Comparison of ENCODE assay signal across 23 cellular contexts in the genomic region with DNA sequence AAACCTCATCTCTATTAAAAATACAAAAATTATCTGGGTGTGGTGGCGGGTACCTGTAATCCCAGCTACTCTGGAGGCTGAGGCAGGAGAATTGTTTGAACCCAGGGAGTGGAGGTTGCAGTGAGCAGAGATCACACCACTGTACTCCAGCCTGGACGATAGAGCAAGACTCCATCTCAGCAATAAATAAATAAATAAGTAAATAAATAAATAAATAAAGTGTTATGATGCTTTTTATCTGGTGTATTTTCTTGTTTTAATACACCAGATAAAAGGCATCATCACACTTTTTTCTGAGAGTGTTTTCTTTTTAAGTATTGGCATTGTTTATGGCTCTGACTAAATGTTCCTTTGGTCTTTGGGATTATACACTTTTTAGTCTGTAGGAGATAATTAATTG. TPM values are rescaled to one million over a fixed set of nuclear protein-coding genes. Genes with fewer than 3 reads are reported as not detected.
DNase-seq lines count a peak whose midpoint lies in the region; ATAC-seq, FAIRE-seq and TF ChIP-seq lines count a peak whose summit lies in the region.
"Had no signal": no experiment of that assay in that cellular context is flagged by ENCODE, and none has a peak within 500 bp of the region (broad histone marks: within the 10 kb centered on the region; RNA-seq: fewer than 3 reads in every experiment).

No MANE protein-coding gene starts in this region.

- no peaks in the 10 kb centered on the region for H3K9me3 ChIP-seq in heart right ventricle
- no peaks in the 10 kb centered on the region for H3K9me3 ChIP-seq in endothelial cell of umbilical vein (replicated peaks; ENCODE audit: control insufficient read depth, insufficient read depth, low read length)
- no peaks in the 10 kb centered on the region for H3K9me3 ChIP-seq in osteoblast (ENCODE audit: low read depth, low read length)

- H3K9me1 ChIP-seq in endothelial cell of umbilical vein (replicated peaks; ENCODE audit: control insufficient read depth, extremely low read depth, insufficient read depth, low read length): no peaks in the 10 kb centered on the region

- H3K27me3 ChIP-seq in heart right ventricle (peaks cover 0 to 15% (median 0%) of the 10 kb centered on the region in 7 donors), endothelial cell of umbilical vein (ENCODE audit: control insufficient read depth in 2 of 2, insufficient read depth in 2 of 2, low read length in 2 of 2) (peaks cover 4 to 16% of the 10 kb centered on the region in 2 experiments), osteoblast (ENCODE audit: insufficient read depth, low read length) (no peaks in the 10 kb centered on the region)
- H3K27me3 ChIP-seq: BLaER1 had no signal

- no peaks in the 10 kb centered on the region for H3K4me1 Mint-ChIP-seq in activated T-cell treated with anti-CD3 and anti-CD28 coated beads, Interleukin-2, amount 50 U/mL, for 24 hours (ENCODE audit: low read depth)
- no peaks in the 10 kb centered on the region for H3K4me1 Mint-ChIP-seq in activated CD8-positive, alpha-beta T cell treated with anti-CD3 and anti-CD28 coated beads for 36 hours (ENCODE audit: low read depth)
- H3K4me1 Mint-ChIP-seq: CD8-positive, alpha-beta memory T cell had no signal

- ATAC-seq in heart right ventricle (no peak), left ventricle myocardium superior (no peak)
- no peak for ATAC-seq in activated CD8-positive, alpha-beta T cell treated with anti-CD3 and anti-CD28 coated beads for 36 hours

- TF ChIP-seq CTCF in heart right ventricle (IDR thresholded peaks at IDR 0.05) (no peak), endothelial cell of umbilical vein (IDR thresholded peaks at IDR 0.05; ENCODE audit: extremely low read depth in 1 of 2, insufficient read depth in 1 of 2, low read depth in 1 of 2, low read length in 2 of 2) (no peak), osteoblast (IDR thresholded peaks at IDR 0.05; ENCODE audit: extremely low read depth, low read depth, low read length) (no peak)
- TF ChIP-seq CTCF in activated CD8-positive, alpha-beta T cell treated with anti-CD3 and anti-CD28 coated beads for 36 hours (IDR thresholded peaks at IDR 0.05): no peak

- H3K9ac ChIP-seq in endothelial cell of umbilical vein (replicated peaks; ENCODE audit: extremely low read depth, insufficient read depth, low read length): peak overlapping the region; percentile 4
- H3K9ac ChIP-seq: BLaER1 had no signal

- intact Hi-C loops in heart right ventricle (cut with DNase I) (loop anchor here in 5 of 10 donors (1.0 to 10.0 kb wide), 6 partner anchors 15 to 196 kb away; a partner anchor contains a TSS), left ventricle myocardium superior (cut with micrococcal nuclease) (no loop called here), endothelial cell of umbilical vein (cut with micrococcal nuclease) (loop anchor here (5.0 kb wide), 1 partner anchor 92 kb away; no protein-coding TSS in a partner anchor)
- intact Hi-C loops in activated CD8-positive, alpha-beta T cell treated with anti-CD3 and anti-CD28 coated beads for 36 hours (cut with micrococcal nuclease): loop anchor here (10.0 kb wide), 1 partner anchor 106 kb away; no protein-coding TSS in a partner anchor

- POLR2A ChIA-PET in endothelial cell of umbilical vein (lab: Charles Lee): no interaction called here
- POLR2A ChIA-PET in activated CD8-positive, alpha-beta T cell treated with anti-CD3 and anti-CD28 coated beads for 36 hours (lab: Charles Lee): no interaction called here

- peaks cover 3% of the 10 kb centered on the region for H3K9me3 Mint-ChIP-seq in activated T-cell treated with anti-CD3 and anti-CD28 coated beads, Interleukin-2, amount 50 U/mL, for 24 hours
- no peaks in the 10 kb centered on the region for H3K9me3 Mint-ChIP-seq in activated CD8-positive, alpha-beta T cell treated with anti-CD3 and anti-CD28 coated beads for 36 hours
- H3K9me3 Mint-ChIP-seq: CD8-positive, alpha-beta memory T cell had no signal

- 81 to 91% methylated on average over 2 of the region's 2 CpGs for WGBS in heart right ventricle, 2 donors

- CTCF ChIA-PET in endothelial cell of umbilical vein (lab: Charles Lee): interaction anchor here (1.2 to 2.2 kb wide), 9 partner anchors 10 to 104 kb away, joined by 3 to 58 read pairs (median 15); no protein-coding TSS in a partner anchor
- CTCF ChIA-PET in activated CD8-positive, alpha-beta T cell treated with anti-CD3 and anti-CD28 coated beads for 36 hours (lab: Charles Lee): interaction anchor here (2.3 to 2.5 kb wide), 2 partner anchors 8 to 102 kb away, joined by 6 to 10 read pairs; no protein-coding TSS in a partner anchor

- H4K20me1 ChIP-seq in endothelial cell of umbilical vein (replicated peaks; ENCODE audit: control insufficient read depth, extremely low read depth, insufficient read depth, low read length) (no peaks in the 10 kb centered on the region), osteoblast (ENCODE audit: insufficient read depth, low read length) (no peaks in the 10 kb centered on the region)
- H4K20me1 ChIP-seq: BLaER1 had no signal

- H3K27ac Mint-ChIP-seq in activated T-cell treated with anti-CD3 and anti-CD28 coated beads, Interleukin-2, amount 50 U/mL, for 24 hours: no peak overlapping the region
- no peak overlapping the region for H3K27ac Mint-ChIP-seq in activated CD8-positive, alpha-beta T cell treated with anti-CD3 and anti-CD28 coated beads for 36 hours
- H3K27ac Mint-ChIP-seq: CD8-positive, alpha-beta memory T cell had no signal

- TF ChIP-seq POLR2A in endothelial cell of umbilical vein (IDR thresholded peaks at IDR 0.05; ENCODE audit: low read depth, low read length): no peak

- no peaks in the 10 kb centered on the region for H3K36me3 ChIP-seq in heart right ventricle
- no peaks in the 10 kb centered on the region for H3K36me3 ChIP-seq in endothelial cell of umbilical vein (ENCODE audit: control insufficient read depth in 2 of 2, extremely low read depth in 1 of 2, insufficient read depth in 2 of 2, low read length in 2 of 2)
- no peaks in the 10 kb centered on the region for H3K36me3 ChIP-seq in osteoblast (ENCODE audit: insufficient read depth, low read length)
- H3K36me3 ChIP-seq: BLaER1 had no signal

- no peaks in the 10 kb centered on the region for H3K36me3 Mint-ChIP-seq in activated T-cell treated with anti-CD3 and anti-CD28 coated beads, Interleukin-2, amount 50 U/mL, for 24 hours (ENCODE audit: low read depth)
- no peaks in the 10 kb centered on the region for H3K36me3 Mint-ChIP-seq in activated CD8-positive, alpha-beta T cell treated with anti-CD3 and anti-CD28 coated beads for 36 hours (ENCODE audit: low read depth)
- H3K36me3 Mint-ChIP-seq: CD8-positive, alpha-beta memory T cell had no signal

- no peak overlapping the region for H3K4me3 Mint-ChIP-seq in activated T-cell treated with anti-CD3 and anti-CD28 coated beads, Interleukin-2, amount 50 U/mL, for 24 hours
- no peak overlapping the region for H3K4me3 Mint-ChIP-seq in activated CD8-positive, alpha-beta T cell treated with anti-CD3 and anti-CD28 coated beads for 36 hours
- H3K4me3 Mint-ChIP-seq: CD8-positive, alpha-beta memory T cell had no signal

- DNase-seq in heart right ventricle (no peak), left ventricle myocardium superior (no peak), endothelial cell of umbilical vein (ENCODE audit: low read depth, low spot score) (no peak), osteoblast (ENCODE audit: insufficient read length, low spot score, missing footprints) (no peak), KBM-7 (no peak)
- no peak for DNase-seq in activated T-cell treated with anti-CD3 and anti-CD28 coated beads, Interleukin-2, amount 50 U/mL, for 24 hours
- no peak for DNase-seq in activated CD8-positive, alpha-beta T cell treated with anti-CD3 and anti-CD28 coated beads for 36 hours
- DNase-seq: CD8-positive, alpha-beta memory T cell; DMS79; NCI-H1105; NCI-H2081; NCI-H2171 treated with DMSO at 0.1 percent for 48 hours; NCI-H446; NCI-H69; NK-92 treated with Interleukin-12 subunit alpha and Interleukin-12 subunit beta, amount 100 ng/mL, for 24 hours had no signal

- H3K79me2 ChIP-seq in endothelial cell of umbilical vein (ENCODE audit: control insufficient read depth, insufficient read depth, low read length) (no peaks in the 10 kb centered on the region), osteoblast (ENCODE audit: insufficient read depth, low read length) (no peaks in the 10 kb centered on the region)

- H3K4me3 ChIP-seq in heart right ventricle (no peak overlapping the region), endothelial cell of umbilical vein (replicated peaks in 1 of 3; ENCODE audit: insufficient read depth in 1 of 3, low read depth in 1 of 3, low read length in 3 of 3) (no peak overlapping the region), osteoblast (ENCODE audit: insufficient read depth, low read length) (no peak overlapping the region)
- H3K4me3 ChIP-seq: BLaER1, K562 had no signal

- FAIRE-seq in endothelial cell of umbilical vein (lab: Jason Lieb, UNC): no peak
- FAIRE-seq: D721Med, GM12892, K562, RCC 7860 had no signal

- in situ Hi-C loops in KBM-7 (cut with MboI; ENCODE audit: low pct_unique_long_range_greater_than_20kb, low sequenced_read_pairs): no loop called here

- H2AFZ ChIP-seq in endothelial cell of umbilical vein (ENCODE audit: low read depth, low read length) (no peak overlapping the region), osteoblast (ENCODE audit: low read length) (no peak overlapping the region)

- dilution Hi-C loops in endothelial cell of umbilical vein (cut with MboI; ENCODE audit: extremely low pct_ligation_motif_present, low sequenced_read_pairs): no loop called here

- H3K4me2 ChIP-seq in endothelial cell of umbilical vein (ENCODE audit: insufficient read depth, low read length) (peak overlapping the region; percentile 9), osteoblast (ENCODE audit: insufficient read depth, low read length) (peak overlapping the region; percentile 10)
- H3K4me2 ChIP-seq: BLaER1 had no signal

- peaks cover 0 to 38% (median 25%) of the 10 kb centered on the region in 9 donors for H3K4me1 ChIP-seq in heart right ventricle
- peaks cover 10% of the 10 kb centered on the region for H3K4me1 ChIP-seq in endothelial cell of umbilical vein (ENCODE audit: control insufficient read depth, extremely low read depth, insufficient read depth, low read length)
- H3K4me1 ChIP-seq in osteoblast (ENCODE audit: insufficient read depth, low read length): peaks cover 25% of the 10 kb centered on the region
- H3K4me1 ChIP-seq: BLaER1 had no signal

- no TSS peak for BruUV-seq in endothelial cell of umbilical vein (replicated peaks; lab: Mats Ljungman, UMichigan)

- peaks cover 38% of the 10 kb centered on the region for H3K27me3 Mint-ChIP-seq in activated T-cell treated with anti-CD3 and anti-CD28 coated beads, Interleukin-2, amount 50 U/mL, for 24 hours
- H3K27me3 Mint-ChIP-seq in activated CD8-positive, alpha-beta T cell treated with anti-CD3 and anti-CD28 coated beads for 36 hours: peaks cover 22% of the 10 kb centered on the region

- H3K27ac ChIP-seq in heart right ventricle (peak overlapping the region in 9 of 10 donors; percentile 39 to 77 (median 58)), endothelial cell of umbilical vein (ENCODE audit: insufficient read depth, low read depth, low read length) (no peak overlapping the region), osteoblast (ENCODE audit: low read depth, low read length) (peak overlapping the region; percentile 72)
- H3K27ac ChIP-seq: BLaER1 had no signal

RNA-seq across cellular contexts. Expression of a gene that starts 24.2 kb away (rescaled TPM):
- total RNA-seq in heart right ventricle (not detected), left ventricle myocardium superior (not detected), endothelial cell of umbilical vein (not detected in 2 replicates), osteoblast (not detected in 2 replicates)
- polyA plus RNA-seq in heart right ventricle (not detected), endothelial cell of umbilical vein (not detected in 2 replicates)
- not detected in 2 replicates for polyA plus RNA-seq in endothelial cell of umbilical vein (2011; cell fraction: cytosol; rRNA removed)
- not detected in 2 replicates for polyA plus RNA-seq in endothelial cell of umbilical vein (2011; cell fraction: nucleus; rRNA removed)
- not detected in 2 replicates for polyA plus RNA-seq in endothelial cell of umbilical vein (2012)
- not detected in 2 replicates for polyA minus RNA-seq in endothelial cell of umbilical vein
- polyA minus RNA-seq in endothelial cell of umbilical vein (2011; cell fraction: cytosol; rRNA and poly(A)+ RNA removed): not detected
- not detected in 2 replicates for polyA minus RNA-seq in endothelial cell of umbilical vein (2011; cell fraction: nucleus; rRNA and poly(A)+ RNA removed)
- not detected for total RNA-seq in activated CD8-positive, alpha-beta T cell treated with anti-CD3 and anti-CD28 coated beads for 36 hours
- total RNA-seq: A172; CD8-positive, alpha-beta memory T cell; H4; K562; Right ventricle myocardium inferior had no signal
- polyA plus RNA-seq: CD8-positive, alpha-beta memory T cell; K562 had no signal

RNA-seq across cellular contexts. Expression of a gene that starts 49.8 kb away (rescaled TPM):
- total RNA-seq in heart right ventricle (100 to 1,000 TPM in 1 of 10 donors, 10 to 100 TPM in 9; 29.6 to 137 (median 46.2) TPM), left ventricle myocardium superior (47.6 TPM), endothelial cell of umbilical vein (6.5 and 8.7 TPM in 2 replicates), osteoblast (1,700 and 2,120 TPM in 2 replicates)
- polyA plus RNA-seq in heart right ventricle (10 to 100 TPM; 65.5 to 69.9 TPM), endothelial cell of umbilical vein (18.0 and 18.9 TPM in 2 replicates)
- polyA plus RNA-seq in endothelial cell of umbilical vein (2011; cell fraction: cytosol; rRNA removed): 24.0 and 30.3 TPM in 2 replicates
- polyA plus RNA-seq in endothelial cell of umbilical vein (2011; cell fraction: nucleus; rRNA removed): 25.3 and 32.0 TPM in 2 replicates
- polyA plus RNA-seq in endothelial cell of umbilical vein (2012): 74.6 and 97.3 TPM in 2 replicates
- polyA minus RNA-seq in endothelial cell of umbilical vein: 20.9 and 23.9 TPM in 2 replicates
- 16.9 TPM for polyA minus RNA-seq in endothelial cell of umbilical vein (2011; cell fraction: cytosol; rRNA and poly(A)+ RNA removed)
- 9.4 and 11.5 TPM in 2 replicates for polyA minus RNA-seq in endothelial cell of umbilical vein (2011; cell fraction: nucleus; rRNA and poly(A)+ RNA removed)
- total RNA-seq in activated CD8-positive, alpha-beta T cell treated with anti-CD3 and anti-CD28 coated beads for 36 hours: not detected

Comparison
In these comparisons a context has a peak if more than half of its experiments do, and no peak if none do; other contexts are left out.
1. RNA of a gene that starts 49.8 kb away (total RNA-seq): 1,700 to 2,120 TPM in osteoblast; 29.6 to 137 TPM in heart right ventricle, 47.6 TPM in left ventricle myocardium superior (single experiment), 6.5 to 8.7 TPM in endothelial cell of umbilical vein and not detected in activated CD8-positive, alpha-beta T cell treated with anti-CD3 and anti-CD28 coated beads for 36 hours; every median in the first group is over 10 times any median in the second.